8 cellular contexts compared by ENCODE assay signal in the genomic region with DNA sequence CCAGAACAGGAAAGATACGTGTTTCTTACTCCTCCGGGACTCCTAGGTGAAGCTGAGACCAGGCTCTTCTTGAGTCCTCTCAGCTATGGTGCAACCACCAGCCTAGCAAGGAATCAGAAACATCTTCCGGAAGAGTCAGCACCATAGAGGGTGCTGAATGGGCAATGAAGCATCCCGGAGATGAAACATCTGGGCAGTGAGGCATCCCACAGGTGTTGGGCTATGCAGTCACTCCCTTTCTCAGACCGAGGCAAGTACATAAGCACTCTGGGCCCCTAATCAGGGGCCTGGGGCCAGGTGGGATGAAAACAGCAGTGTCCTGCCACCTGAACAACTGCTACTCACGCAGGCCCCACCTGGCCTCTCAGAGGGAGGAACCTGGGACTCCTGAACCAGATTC. TPM values are rescaled to one million over a fixed set of nuclear protein-coding genes. Genes with fewer than 3 reads are reported as not detected.
DNase-seq lines count a peak whose midpoint lies in the region; ATAC-seq, FAIRE-seq and TF ChIP-seq lines count a peak whose summit lies in the region.

No MANE protein-coding gene starts in this region.

- no peaks in the 10 kb centered on the region for H3K27me3 Mint-ChIP-seq in activated naive CD4-positive, alpha-beta T cell treated with anti-CD3 and anti-CD28 coated beads, Interleukin-2, amount 50 U/mL, for 24 hours
- peaks cover 14% of the 10 kb centered on the region for H3K27me3 Mint-ChIP-seq in brain
- no peaks in the 10 kb centered on the region for H3K27me3 Mint-ChIP-seq in mesothelial cell of epicardium (ENCODE audit: low read depth)

- H3K27ac Mint-ChIP-seq in activated naive CD4-positive, alpha-beta T cell treated with anti-CD3 and anti-CD28 coated beads, Interleukin-2, amount 50 U/mL, for 24 hours: no peak overlapping the region
- H3K27ac Mint-ChIP-seq in brain (peak overlapping the region in 4 of 5 experiments; percentile 81 to 95 (median 86)), mesothelial cell of epicardium (peak overlapping the region; percentile 53)

- FAIRE-seq in H54 (lab: Jason Lieb, UNC): no peak

- DNase-seq in activated naive CD4-positive, alpha-beta T cell treated with anti-CD3 and anti-CD28 coated beads, Interleukin-2, amount 50 U/mL, for 16 hours: no peak
- DNase-seq in mesothelial cell of epicardium (ENCODE audit: low spot score in 2 of 2, unreplicated experiment in 2 of 2) (no peak), middle frontal gyrus (ENCODE audit: extremely low spot score, low spot score) (no peak), H54 (ENCODE audit: insufficient read length, low spot score) (no peak)

- H3K4me3 Mint-ChIP-seq in activated naive CD4-positive, alpha-beta T cell treated with anti-CD3 and anti-CD28 coated beads, Interleukin-2, amount 50 U/mL, for 24 hours: peak overlapping the region; percentile 92
- H3K4me3 Mint-ChIP-seq in brain: peak overlapping the region; percentile 97 to 99 (median 98)
- peak overlapping the region; percentile 95 for H3K4me3 Mint-ChIP-seq in mesothelial cell of epicardium

- ATAC-seq in HG03439 (IDR thresholded peaks at IDR 0.05; ENCODE audit: unreplicated experiment): peak; percentile 13
- ATAC-seq in HG02571 (IDR thresholded peaks at IDR 0.05; ENCODE audit: unreplicated experiment): no peak

- no peak for TF ChIP-seq CTCF in brain (conservative IDR thresholded peaks at IDR 0.05)
- TF ChIP-seq CTCF in mesothelial cell of epicardium (IDR thresholded peaks at IDR 0.05; ENCODE audit: unreplicated experiment): no peak

- H3K4me1 Mint-ChIP-seq in activated naive CD4-positive, alpha-beta T cell treated with anti-CD3 and anti-CD28 coated beads, Interleukin-2, amount 50 U/mL, for 24 hours: peaks cover 52% of the 10 kb centered on the region
- H3K4me1 Mint-ChIP-seq in brain (peaks cover 63% of the 10 kb centered on the region), mesothelial cell of epicardium (peaks cover 31% of the 10 kb centered on the region)

- H3K36me3 Mint-ChIP-seq in activated naive CD4-positive, alpha-beta T cell treated with anti-CD3 and anti-CD28 coated beads, Interleukin-2, amount 50 U/mL, for 24 hours: peaks cover 2% of the 10 kb centered on the region
- H3K36me3 Mint-ChIP-seq in brain (peaks cover 36% of the 10 kb centered on the region), mesothelial cell of epicardium (peaks cover 16% of the 10 kb centered on the region)

- no peak for TF ChIP-seq POLR2A in H54 (IDR thresholded peaks at IDR 0.05; ENCODE audit: low read depth, low read length)

- H3K9me3 Mint-ChIP-seq in activated naive CD4-positive, alpha-beta T cell treated with anti-CD3 and anti-CD28 coated beads, Interleukin-2, amount 50 U/mL, for 24 hours: no peaks in the 10 kb centered on the region
- H3K9me3 Mint-ChIP-seq in brain: peaks cover 0 to 17% (median 5%) of the 10 kb centered on the region in 5 experiments
- peaks cover 14% of the 10 kb centered on the region for H3K9me3 Mint-ChIP-seq in mesothelial cell of epicardium

RNA-seq across cellular contexts. Expression of a gene that starts 1.4 kb away (rescaled TPM):
- 15.8 TPM for polyA plus RNA-seq in brain (ENCODE audit: insufficient read depth, low read depth, low replicate concordance)
- 58.3 to 60.3 TPM (median 58.6 TPM) in 3 replicates for total RNA-seq in mesothelial cell of epicardium

RNA-seq across cellular contexts. Expression of a gene that starts 16.8 kb away (rescaled TPM):
- polyA plus RNA-seq in brain (ENCODE audit: insufficient read depth, low read depth, low replicate concordance): 48.5 TPM
- total RNA-seq in mesothelial cell of epicardium: 26.4 to 28.3 TPM (median 28.3 TPM) in 3 replicates

RNA-seq across cellular contexts. Expression of a gene that starts 24.9 kb away (rescaled TPM):
- polyA plus RNA-seq in brain (ENCODE audit: insufficient read depth, low read depth, low replicate concordance): 6.3 TPM
- 4.3 to 6.2 TPM (median 5.9 TPM) in 3 replicates for total RNA-seq in mesothelial cell of epicardium

RNA-seq across cellular contexts. Expression of a gene that starts 27.3 kb away (rescaled TPM):
- polyA plus RNA-seq in brain (ENCODE audit: insufficient read depth, low read depth, low replicate concordance): 7.0 TPM
- total RNA-seq in mesothelial cell of epicardium: 25.9 to 29.8 TPM (median 27.3 TPM) in 3 replicates

RNA-seq across cellular contexts. Expression of a gene that starts 40.2 kb away (rescaled TPM):
- polyA plus RNA-seq in brain (ENCODE audit: insufficient read depth, low read depth, low replicate concordance): 1.5 TPM
- 5.4 to 6.0 TPM (median 6.0 TPM) in 3 replicates for total RNA-seq in mesothelial cell of epicardium
